Comparison of ENCODE assay signal across 1 cellular context in genomic region chr3:77236118-77236517, GRCh38.
TF ChIP-seq lines count a peak whose summit lies in the region.

No MANE protein-coding gene starts in this region.

TF ChIP-seq in HepG2, 621 proteins besides CTCF, POLR2A, EP300 and RAD21 (continued from another document):
- no peak for TF ChIP-seq NAIF1 (CRISPR knock-in tag; IDR thresholded peaks at IDR 0.05; ENCODE audit: borderline replicate concordance)
- no peak for TF ChIP-seq ZNF670 (CRISPR knock-in tag; IDR thresholded peaks at IDR 0.05; ENCODE audit: borderline replicate concordance)
- no peak for TF ChIP-seq ZBTB21 (CRISPR knock-in tag; IDR thresholded peaks at IDR 0.05)
- no peak for TF ChIP-seq DZIP1 (CRISPR knock-in tag; IDR thresholded peaks at IDR 0.05)
- TF ChIP-seq, protein P1, sequence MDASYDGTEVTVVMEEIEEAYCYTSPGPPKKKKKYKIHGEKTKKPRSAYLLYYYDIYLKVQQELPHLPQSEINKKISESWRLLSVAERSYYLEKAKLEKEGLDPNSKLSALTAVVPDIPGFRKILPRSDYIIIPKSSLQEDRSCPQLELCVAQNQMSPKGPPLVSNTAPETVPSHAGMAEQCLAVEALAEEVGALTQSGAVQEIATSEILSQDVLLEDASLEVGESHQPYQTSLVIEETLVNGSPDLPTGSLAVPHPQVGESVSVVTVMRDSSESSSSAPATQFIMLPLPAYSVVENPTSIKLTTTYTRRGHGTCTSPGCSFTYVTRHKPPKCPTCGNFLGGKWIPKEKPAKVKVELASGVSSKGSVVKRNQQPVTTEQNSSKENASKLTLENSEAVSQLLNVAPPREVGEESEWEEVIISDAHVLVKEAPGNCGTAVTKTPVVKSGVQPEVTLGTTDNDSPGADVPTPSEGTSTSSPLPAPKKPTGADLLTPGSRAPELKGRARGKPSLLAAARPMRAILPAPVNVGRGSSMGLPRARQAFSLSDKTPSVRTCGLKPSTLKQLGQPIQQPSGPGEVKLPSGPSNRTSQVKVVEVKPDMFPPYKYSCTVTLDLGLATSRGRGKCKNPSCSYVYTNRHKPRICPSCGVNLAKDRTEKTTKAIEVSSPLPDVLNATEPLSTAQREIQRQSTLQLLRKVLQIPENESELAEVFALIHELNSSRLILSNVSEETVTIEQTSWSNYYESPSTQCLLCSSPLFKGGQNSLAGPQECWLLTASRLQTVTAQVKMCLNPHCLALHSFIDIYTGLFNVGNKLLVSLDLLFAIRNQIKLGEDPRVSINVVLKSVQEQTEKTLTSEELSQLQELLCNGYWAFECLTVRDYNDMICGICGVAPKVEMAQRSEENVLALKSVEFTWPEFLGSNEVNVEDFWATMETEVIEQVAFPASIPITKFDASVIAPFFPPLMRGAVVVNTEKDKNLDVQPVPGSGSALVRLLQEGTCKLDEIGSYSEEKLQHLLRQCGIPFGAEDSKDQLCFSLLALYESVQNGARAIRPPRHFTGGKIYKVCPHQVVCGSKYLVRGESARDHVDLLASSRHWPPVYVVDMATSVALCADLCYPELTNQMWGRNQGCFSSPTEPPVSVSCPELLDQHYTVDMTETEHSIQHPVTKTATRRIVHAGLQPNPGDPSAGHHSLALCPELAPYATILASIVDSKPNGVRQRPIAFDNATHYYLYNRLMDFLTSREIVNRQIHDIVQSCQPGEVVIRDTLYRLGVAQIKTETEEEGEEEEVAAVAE (CRISPR knock-in tag; IDR thresholded peaks at IDR 0.05; ENCODE audit: borderline replicate concordance), result no peak
- TF ChIP-seq THAP9 (CRISPR knock-in tag; IDR thresholded peaks at IDR 0.05; ENCODE audit: borderline replicate concordance), result no peak
